Comparison of ENCODE assay signal across 15 cellular contexts in genomic region chr7:42429339-42429738, GRCh38.
"Had no signal": no experiment of that assay in that cellular context is flagged by ENCODE, and none has a peak within 500 bp of the region (broad histone marks: within the 10 kb centered on the region; RNA-seq: fewer than 3 reads in every experiment).

No MANE protein-coding gene starts in this region.

- H3K4me1 Mint-ChIP-seq: natural killer cell had no signal

- H3K4me3 Mint-ChIP-seq: endodermal cell, natural killer cell, neural crest cell, type B pancreatic cell had no signal

- H3K27ac ChIP-seq: coronary artery, right atrium auricular region had no signal

- DNase-seq: effector CD4-positive, alpha-beta T cell; endodermal cell; heart left ventricle; hypothalamus; islet precursor cell; mammary epithelial cell; natural killer cell; small intestine; stimulated activated CD4-positive, alpha-beta T cell treated with anti-CD3 and anti-CD28 coated beads, Interleukin-2, amount 100 ng/mL, for 48 hours; stimulated activated naive CD4-positive, alpha-beta T cell treated with Interleukin-2 at 50 U/mL for 16 hours had no signal

- H3K36me3 ChIP-seq: heart left ventricle, right atrium auricular region had no signal

- H3K9me3 ChIP-seq: heart left ventricle, right atrium auricular region had no signal

- H3K36me3 Mint-ChIP-seq: natural killer cell, type B pancreatic cell had no signal

- H3K27ac Mint-ChIP-seq: natural killer cell had no signal

- H3K27me3 Mint-ChIP-seq: type B pancreatic cell had no signal

- H3K27me3 ChIP-seq: heart left ventricle, right atrium auricular region had no signal

- H3K4me1 ChIP-seq: heart left ventricle, right atrium auricular region had no signal

- ATAC-seq: heart left ventricle, left lobe of liver, natural killer cell had no signal

- H3K9me3 Mint-ChIP-seq: endodermal cell, natural killer cell, type B pancreatic cell had no signal

- H3K4me3 ChIP-seq: coronary artery, heart left ventricle, right atrium auricular region had no signal
